ENCODE assay signal across 13 cellular contexts in the genomic region with DNA sequence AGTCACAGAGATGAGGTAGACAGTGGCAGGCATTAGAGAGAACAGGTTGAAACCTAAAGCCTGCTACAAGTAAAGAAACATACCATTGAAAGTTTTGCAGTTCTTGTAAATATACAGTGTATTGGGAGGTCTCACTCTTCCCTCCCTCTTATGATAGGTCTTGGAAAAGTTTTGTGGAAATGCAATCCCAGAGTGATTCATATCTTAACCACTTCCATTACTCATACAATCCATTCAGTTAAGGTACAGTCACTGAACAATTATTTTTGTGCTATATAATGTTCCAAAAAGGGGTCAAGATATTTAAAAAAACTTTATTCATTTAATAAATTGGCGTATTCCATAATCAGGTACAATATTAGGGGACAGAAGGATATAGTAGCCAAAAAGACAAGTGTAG.
DNase-seq lines count a peak whose midpoint lies in the region; TF ChIP-seq lines count a peak whose summit lies in the region.
"Had no signal": no experiment of that assay in that cellular context is flagged by ENCODE, and none has a peak within 500 bp of the region (broad histone marks: within the 10 kb centered on the region; RNA-seq: fewer than 3 reads in every experiment).

No MANE protein-coding gene starts in this region.

- DNase-seq in AG04449 (ENCODE audit: low read depth, low spot score) (peak; percentile 41), HS-5 (ENCODE audit: low read depth) (peak; percentile 81), astrocyte of the hippocampus (ENCODE audit: low read depth, low spot score) (peak; percentile 69), hepatic stellate cell (ENCODE audit: low spot score) (peak; percentile 38), occipital lobe (lab: John Stamatoyannopoulos, UW) (no peak), cardiac septum (ENCODE audit: low spot score) (no peak)
- DNase-seq in activated CD4-positive, CD25-positive, alpha-beta regulatory T cell treated with anti-CD3 and anti-CD28 coated beads, Interleukin-2, amount 50 U/mL, for 72 hours: no peak
- DNase-seq in activated naive CD8-positive, alpha-beta T cell treated with anti-CD3 and anti-CD28 coated beads for 36 hours: no peak
- DNase-seq: activated CD4-positive, alpha-beta T cell treated with anti-CD3 and anti-CD28 coated beads, Interleukin-2, amount 50 U/mL, for 4 hours; activated effector memory CD4-positive, alpha-beta T cell treated with Interleukin-2 at 50 U/mL for 16 hours; AML-193; NCI-H2029 treated with DMSO at 0.1 percent for 48 hours; NK-92 treated with Interleukin-12 subunit alpha and Interleukin-12 subunit beta, amount 100 ng/mL, for 24 hours had no signal

- no peaks in the 10 kb centered on the region for H3K36me3 Mint-ChIP-seq in activated naive CD8-positive, alpha-beta T cell treated with anti-CD3 and anti-CD28 coated beads for 36 hours

- no peaks in the 10 kb centered on the region for H3K4me1 Mint-ChIP-seq in activated naive CD8-positive, alpha-beta T cell treated with anti-CD3 and anti-CD28 coated beads for 36 hours

- no peak overlapping the region for H3K4me3 Mint-ChIP-seq in activated naive CD8-positive, alpha-beta T cell treated with anti-CD3 and anti-CD28 coated beads for 36 hours

- intact Hi-C loops in cardiac septum (cut with DNase I): loop anchor here (10.0 kb wide), 1 partner anchor 736 kb away; a partner anchor contains a TSS

- POLR2A ChIA-PET in AG04449 (lab: Yijun Ruan, JAX): no interaction called here

- H3K9me3 Mint-ChIP-seq in activated naive CD8-positive, alpha-beta T cell treated with anti-CD3 and anti-CD28 coated beads for 36 hours: peaks cover 2% of the 10 kb centered on the region

- no peak for TF ChIP-seq CTCF in AG04449 (IDR thresholded peaks at IDR 0.05; ENCODE audit: insufficient read depth, low read length, missing control alignments)

- H3K27ac Mint-ChIP-seq in activated naive CD8-positive, alpha-beta T cell treated with anti-CD3 and anti-CD28 coated beads for 36 hours: no peak overlapping the region

- CTCF ChIA-PET in AG04449 (lab: Yijun Ruan, JAX): interaction anchor here (0.6 to 1.4 kb wide), 12 partner anchors 10 to 738 kb away, joined by 3 to 6 read pairs (median 3); a partner anchor contains a TSS

- H3K4me3 ChIP-seq in AG04449 (ENCODE audit: low read depth, low read length): no peak overlapping the region

- peaks cover 3% of the 10 kb centered on the region for H3K27me3 Mint-ChIP-seq in activated naive CD8-positive, alpha-beta T cell treated with anti-CD3 and anti-CD28 coated beads for 36 hours

Comparison
In these comparisons a context has a peak if more than half of its experiments do, and no peak if none do; other contexts are left out.
1. DNase-seq: peak in AG04449 (single experiment), HS-5 (single experiment), astrocyte of the hippocampus (single experiment) and hepatic stellate cell (single experiment); none in occipital lobe (single experiment), activated CD4-positive, CD25-positive, alpha-beta regulatory T cell treated with anti-CD3 and anti-CD28 coated beads, Interleukin-2, amount 50 U/mL, for 72 hours (single experiment), activated naive CD8-positive, alpha-beta T cell treated with anti-CD3 and anti-CD28 coated beads for 36 hours (single experiment) and cardiac septum (single experiment).